In the genomic region with DNA sequence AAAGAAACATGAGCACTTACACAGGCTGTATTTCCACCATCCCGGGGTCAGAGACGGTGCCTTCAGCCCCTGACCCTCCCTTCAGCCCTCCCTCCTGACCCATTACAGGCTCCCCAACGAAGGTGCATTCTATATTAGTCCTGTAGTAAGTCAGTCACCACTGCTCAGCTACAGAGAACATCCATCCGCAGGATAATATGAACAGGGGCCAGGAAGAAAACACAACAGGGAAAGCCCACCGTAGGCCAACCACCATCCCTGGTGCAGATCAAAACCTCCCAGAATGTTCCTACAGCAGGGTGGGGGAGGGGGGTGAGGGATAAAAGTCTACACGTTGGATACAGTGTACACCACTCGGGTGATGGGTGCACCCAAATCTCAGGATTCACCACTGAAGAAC, we compare ENCODE assay signal across 15 cellular contexts. TPM values are rescaled to one million over a fixed set of nuclear protein-coding genes. Genes with fewer than 3 reads are reported as not detected.
DNase-seq lines count a peak whose midpoint lies in the region; ATAC-seq, FAIRE-seq and TF ChIP-seq lines count a peak whose summit lies in the region.
"Had no signal": no experiment of that assay in that cellular context is flagged by ENCODE, and none has a peak within 500 bp of the region (broad histone marks: within the 10 kb centered on the region; RNA-seq: fewer than 3 reads in every experiment).

No MANE protein-coding gene starts in this region.

- TF ChIP-seq EP300 in HepG2 (IDR thresholded peaks at IDR 0.05; ENCODE audit: low read depth in 2 of 2, low read length in 2 of 2) (no peak), HepG2 (CRISPR knock-in tag; IDR thresholded peaks at IDR 0.05; ENCODE audit: borderline replicate concordance) (no peak)

- ATAC-seq in HepG2: no peak
- ATAC-seq: activated CD4-positive, alpha-beta T cell treated with anti-CD3 and anti-CD28 coated beads for 36 hours; naive thymus-derived CD8-positive, alpha-beta T cell had no signal

- H3K79me2 ChIP-seq in HepG2 (ENCODE audit: insufficient read depth, low read length): no peaks in the 10 kb centered on the region

- peaks cover 0 to 3% (median 0%) of the 10 kb centered on the region in 4 donors for H3K9me3 ChIP-seq in liver (ENCODE audit: control insufficient read depth in 4 of 4, low read length in 3 of 4)
- H3K9me3 ChIP-seq in HepG2 (ENCODE audit: low read length): no peaks in the 10 kb centered on the region
- no peaks in the 10 kb centered on the region for H3K9me3 ChIP-seq in vagina
- H3K9me3 ChIP-seq: tibial nerve had no signal

- H3K4me2 ChIP-seq in HepG2 (ENCODE audit: low read depth, low read length): no peak overlapping the region

- H3K9me3 Mint-ChIP-seq in osteocyte (ENCODE audit: unreplicated experiment): peaks cover 5% of the 10 kb centered on the region
- H3K9me3 Mint-ChIP-seq: naive thymus-derived CD8-positive, alpha-beta T cell; T-helper 1 cell treated with Interleukin-12 subunit alpha and Interleukin-12 subunit beta and Interleukin-4 antibody, amounts not matched to agents 30 μg/mL and 1 μg/mL, for 36 hours had no signal

- no peak for FAIRE-seq in HepG2 (lab: Jason Lieb, UNC)
- FAIRE-seq: HTR-8/SVneo had no signal

- TF ChIP-seq RAD21 in liver (IDR thresholded peaks at IDR 0.05) (no peak), HepG2 (CRISPR knock-in tag; IDR thresholded peaks at IDR 0.05) (no peak)

- H3K9ac ChIP-seq in liver (ENCODE audit: low read depth in 1 of 2, low read length in 2 of 2) (no peak overlapping the region), HepG2 (ENCODE audit: insufficient read depth, low read depth, low read length) (no peak overlapping the region)

- no TSS peak for BruUV-seq in HepG2 (replicated peaks; lab: Mats Ljungman, UMichigan)

- H3K27me3 Mint-ChIP-seq in osteocyte (ENCODE audit: unreplicated experiment): no peaks in the 10 kb centered on the region
- H3K27me3 Mint-ChIP-seq: activated CD4-positive, alpha-beta T cell treated with anti-CD3 and anti-CD28 coated beads for 36 hours had no signal

- POLR2A ChIA-PET in HepG2 (lab: Yijun Ruan, JAX): no interaction called here

- 48% methylated on average over 7 of the region's 7 CpGs for WGBS in liver
- 16% methylated on average over 7 of the region's 7 CpGs for WGBS in HepG2 (ENCODE audit: low lambda C conversion rate)

- H2AFZ ChIP-seq in HepG2 (ENCODE audit: low read length): no peak overlapping the region

- H3K36me3 Mint-ChIP-seq in osteocyte (ENCODE audit: unreplicated experiment): peaks cover 6% of the 10 kb centered on the region
- H3K36me3 Mint-ChIP-seq: naive thymus-derived CD8-positive, alpha-beta T cell had no signal

- CTCF ChIA-PET in HepG2 (lab: Yijun Ruan, JAX; ENCODE audit: low intra/inter-chr PET ratio, low total read pairs): no interaction called here

- H3K4me3 Mint-ChIP-seq in osteocyte (ENCODE audit: unreplicated experiment): no peak overlapping the region
- H3K4me3 Mint-ChIP-seq: activated CD4-positive, alpha-beta T cell treated with anti-CD3 and anti-CD28 coated beads for 36 hours; naive thymus-derived CD8-positive, alpha-beta T cell; T-helper 1 cell treated with Interleukin-12 subunit alpha and Interleukin-12 subunit beta and Interleukin-4 antibody, amounts not matched to agents 30 μg/mL and 1 μg/mL, for 36 hours had no signal

- DNase-seq in HepG2 (ENCODE audit: low spot score): no peak
- no peak for DNase-seq in fibroblast of villous mesenchyme (ENCODE audit: low read depth)
- peak; percentile 65 for DNase-seq in osteocyte (ENCODE audit: extremely low spot score, unreplicated experiment)
- DNase-seq in vagina (ENCODE audit: extremely low spot score in 2 of 2): no peak
- DNase-seq in stimulated activated CD4-positive, alpha-beta T cell treated with anti-CD3 and anti-CD28 coated beads, Interleukin-1b, Interleukin-23, amount 100 ng/mL, for 48 hours: no peak
- no peak for DNase-seq in NCI-H510A (lab: John Stamatoyannopoulos, UW)
- no peak for DNase-seq in NCI-H1105 (lab: John Stamatoyannopoulos, UW)
- DNase-seq: activated CD4-positive, alpha-beta T cell treated with anti-CD3 and anti-CD28 coated beads for 36 hours; Calu3; foreskin melanocyte; naive thymus-derived CD8-positive, alpha-beta T cell had no signal

- H3K4me1 Mint-ChIP-seq in osteocyte (ENCODE audit: unreplicated experiment): peaks cover 74% of the 10 kb centered on the region
- H3K4me1 Mint-ChIP-seq: activated CD4-positive, alpha-beta T cell treated with anti-CD3 and anti-CD28 coated beads for 36 hours; naive thymus-derived CD8-positive, alpha-beta T cell had no signal

- no peak for TF ChIP-seq POLR2A in HepG2 (IDR thresholded peaks at IDR 0.05; ENCODE audit: insufficient read depth in 1 of 2, low read depth in 2 of 2, low read length in 2 of 2)
- TF ChIP-seq POLR2A in vagina (IDR thresholded peaks at IDR 0.05): no peak

- H4K20me1 ChIP-seq in HepG2 (ENCODE audit: insufficient read depth, low read length): no peaks in the 10 kb centered on the region

- H3K27ac ChIP-seq in liver (ENCODE audit: low read depth in 1 of 2, low read length in 2 of 2) (peak overlapping the region; percentile 54 to 59), HepG2 (ENCODE audit: extremely low read length, insufficient read depth, low read length) (no peak overlapping the region), vagina (peak overlapping the region; percentile 79)

- H3K27me3 ChIP-seq in liver (ENCODE audit: control insufficient read depth in 4 of 4, insufficient read depth in 4 of 4, low read length in 3 of 4) (peaks cover 0 to 5% (median 0%) of the 10 kb centered on the region in 4 donors), HepG2 (ENCODE audit: control insufficient read depth in 1 of 2, insufficient read depth in 2 of 2, low read length in 2 of 2) (peaks cover 3 to 39% of the 10 kb centered on the region in 2 experiments; a peak in 4 of 5 replicates), vagina (no peaks in the 10 kb centered on the region)
- H3K27me3 ChIP-seq: tibial nerve had no signal

- peaks cover 0 to 2% (median 0%) of the 10 kb centered on the region in 4 donors for H3K4me1 ChIP-seq in liver (ENCODE audit: control insufficient read depth in 4 of 4, insufficient read depth in 4 of 4, low read length in 3 of 4)
- H3K4me1 ChIP-seq in HepG2 (ENCODE audit: insufficient read depth, low read length): no peaks in the 10 kb centered on the region
- H3K4me1 ChIP-seq in vagina: peaks cover 50% of the 10 kb centered on the region

- TF ChIP-seq CTCF in liver (IDR thresholded peaks at IDR 0.05; ENCODE audit: low read depth, low read length, missing input control) (no peak), HepG2 (CRISPR knock-in tag; IDR thresholded peaks at IDR 0.05) (no peak), fibroblast of villous mesenchyme (IDR thresholded peaks at IDR 0.05; ENCODE audit: insufficient read depth, low read depth, low read length) (no peak), osteocyte (IDR thresholded peaks at IDR 0.05) (no peak), vagina (IDR thresholded peaks at IDR 0.05) (no peak)

- in situ Hi-C loops in HepG2 (cut with HindIII; ENCODE audit: extremely low pct_ligation_motif_present, low pct_unique_long_range_greater_than_20kb): no loop called here

- no peaks in the 10 kb centered on the region for H3K36me3 ChIP-seq in liver (ENCODE audit: control insufficient read depth in 4 of 4, insufficient read depth in 3 of 4, low read depth in 1 of 4, low read length in 3 of 4)
- H3K36me3 ChIP-seq in HepG2 (replicated peaks in 1 of 2; ENCODE audit: control insufficient read depth in 1 of 2, insufficient read depth in 2 of 2, low read length in 2 of 2): no peaks in the 10 kb centered on the region
- H3K36me3 ChIP-seq in vagina: no peaks in the 10 kb centered on the region
- H3K36me3 ChIP-seq: tibial nerve had no signal

- H3K27ac Mint-ChIP-seq in osteocyte (ENCODE audit: unreplicated experiment): peak overlapping the region; percentile 99
- H3K27ac Mint-ChIP-seq: activated CD4-positive, alpha-beta T cell treated with anti-CD3 and anti-CD28 coated beads for 36 hours; T-helper 1 cell treated with Interleukin-12 subunit alpha and Interleukin-12 subunit beta and Interleukin-4 antibody, amounts not matched to agents 30 μg/mL and 1 μg/mL, for 36 hours had no signal

- intact Hi-C loops in HepG2 (cut with micrococcal nuclease; ENCODE audit: unreplicated experiment) (no loop called here), vagina (cut with DNase I) (no loop called here)

- no peak overlapping the region for H3K4me3 ChIP-seq in liver (ENCODE audit: low read depth in 1 of 3, low read length in 3 of 3)
- H3K4me3 ChIP-seq in HepG2 (replicated peaks in 1 of 3; ENCODE audit: insufficient read depth in 1 of 3, low read depth in 2 of 3, low read length in 3 of 3): no peak overlapping the region
- peak overlapping the region; percentile 30 for H3K4me3 ChIP-seq in fibroblast of villous mesenchyme (ENCODE audit: low read depth, low read length)
- H3K4me3 ChIP-seq in vagina: no peak overlapping the region
- H3K4me3 ChIP-seq: tibial nerve had no signal

TF ChIP-seq in HepG2, 621 proteins besides CTCF, POLR2A, EP300 and RAD21 (continues in another document):
- TF ChIP-seq CHD2 (IDR thresholded peaks at IDR 0.05; ENCODE audit: low read depth, low read length): no peak

RNA-seq across cellular contexts. Expression of gene PXDN, which starts 15.1 kb away (rescaled TPM):
- total RNA-seq in liver (10 to 100 TPM; 19.1 to 21.5 TPM), HepG2 (2016; rRNA removed; fragmentation: Illumina TruSeq; extraction: Trizol) (not detected in 2 replicates), fibroblast of villous mesenchyme (296 and 372 TPM in 2 replicates), osteocyte (459 and 488 TPM in 2 replicates), vagina (33.6 TPM)
- polyA plus RNA-seq in liver (10 to 100 TPM in 1 of 2 donors, 1 to 10 TPM in 1; 4.2 to 14.7 TPM), HepG2 (2011; rRNA removed) (not detected in 2 replicates)
- total RNA-seq in HepG2 (2016; cell fraction: cytosol; rRNA removed; fragmentation: Illumina TruSeq; extraction: Trizol; ENCODE audit: low read depth): not detected in 2 replicates
- total RNA-seq in HepG2 (2016; cell fraction: insoluble cytoplasmic fraction; rRNA removed; fragmentation: Illumina TruSeq; extraction: Trizol): not detected in 2 replicates
- total RNA-seq in HepG2 (2016; cell fraction: membrane; rRNA removed; fragmentation: Illumina TruSeq; extraction: Trizol): not detected in 2 replicates
- total RNA-seq in HepG2 (2016; cell fraction: nucleus; rRNA removed; fragmentation: Illumina TruSeq; extraction: Trizol): not detected in 2 replicates
- polyA plus RNA-seq in HepG2 (2011; cell fraction: cytosol; rRNA removed): 0.04 TPM in 1 of 2 replicates, not detected in the other
- polyA plus RNA-seq in HepG2 (2011; cell fraction: nucleus; rRNA removed): not detected in 2 replicates
- polyA plus RNA-seq in HepG2 (2012): not detected in 2 replicates
- polyA plus RNA-seq in HepG2 (2016; cell fraction: cytosol; fragmentation: Illumina TruSeq; extraction: Trizol; ENCODE audit: low read depth): not detected in 2 replicates
- not detected in 2 replicates for polyA plus RNA-seq in HepG2 (2016; cell fraction: insoluble cytoplasmic fraction; fragmentation: Illumina TruSeq; extraction: Trizol; ENCODE audit: low read depth)
- polyA plus RNA-seq in HepG2 (2016; cell fraction: membrane; fragmentation: Illumina TruSeq; extraction: Trizol; ENCODE audit: low read depth): not detected in 2 replicates
- not detected in 2 replicates for polyA plus RNA-seq in HepG2 (2016; cell fraction: nucleus; fragmentation: Illumina TruSeq; extraction: Trizol; ENCODE audit: insufficient read depth, low read depth)
- 8.0 TPM in 1 of 2 replicates, not detected in the other for polyA minus RNA-seq in HepG2 (2011; rRNA and poly(A)+ RNA removed; ENCODE audit: low replicate concordance)
- 0.53 TPM in 1 of 2 replicates, not detected in the other for polyA minus RNA-seq in HepG2 (2011; cell fraction: cytosol; rRNA and poly(A)+ RNA removed)
- 0.26 TPM in 1 of 2 replicates, not detected in the other for polyA minus RNA-seq in HepG2 (2011; cell fraction: nucleus; rRNA and poly(A)+ RNA removed)
- total RNA-seq: Calu3 had no signal

Comparison
In these comparisons a context has a peak if more than half of its experiments do, and no peak if none do; other contexts are left out.
1. RNA of gene PXDN, which starts 15.1 kb away (total RNA-seq): 459 to 488 TPM in osteocyte, 296 to 372 TPM in fibroblast of villous mesenchyme, 33.6 TPM in vagina (single experiment) and 19.1 to 21.5 TPM in liver; not detected in HepG2; every median in the first group is over 10 times any median in the second.